In the genomic region with DNA sequence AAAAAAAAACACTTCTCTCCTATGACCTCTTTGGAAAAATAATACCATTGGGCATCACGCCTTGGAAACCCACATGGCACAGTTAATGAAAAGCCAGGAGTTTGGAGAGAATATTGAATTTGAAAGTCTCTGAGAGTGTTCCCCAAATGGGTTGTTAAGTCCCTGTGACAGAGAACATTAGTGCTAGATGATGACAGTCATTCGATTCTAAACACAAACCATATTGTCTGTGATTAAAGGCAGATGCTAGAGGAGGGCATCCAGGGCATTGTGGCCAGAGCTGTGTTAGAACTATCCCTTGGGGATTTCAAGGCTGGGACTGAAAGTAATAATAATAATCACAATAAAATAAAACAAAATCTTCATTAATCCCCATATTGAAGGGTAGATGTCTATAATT, we compare ENCODE assay signal across 33 cellular contexts.
"Had no signal": no experiment of that assay in that cellular context is flagged by ENCODE, and none has a peak within 500 bp of the region (broad histone marks: within the 10 kb centered on the region; RNA-seq: fewer than 3 reads in every experiment).

No MANE protein-coding gene starts in this region.

- H3K4me1 Mint-ChIP-seq: activated B cell treated with CpG ODN at 0.5 μM for 24 hours; activated naive CD4-positive, alpha-beta T cell treated with anti-CD3 and anti-CD28 coated beads, Interleukin-2, amount 50 U/mL, for 24 hours; activated naive CD8-positive, alpha-beta T cell treated with anti-CD3 and anti-CD28 coated beads for 36 hours; activated naive CD8-positive, alpha-beta T cell treated with anti-CD3 and anti-CD28 coated beads, Interleukin-2, amount 50 U/mL, for 24 hours; activated T-helper 17 cell treated with anti-CD3 and anti-CD28 coated beads, Interleukin-2, amount 50 U/mL, for 72 hours had no signal

- H3K4me3 Mint-ChIP-seq: activated B cell treated with CpG ODN at 0.5 μM for 24 hours; activated CD8-positive, alpha-beta T cell treated with anti-CD3 and anti-CD28 coated beads for 36 hours; activated naive CD4-positive, alpha-beta T cell treated with anti-CD3 and anti-CD28 coated beads for 36 hours; activated naive CD4-positive, alpha-beta T cell treated with anti-CD3 and anti-CD28 coated beads, Interleukin-2, amount 50 U/mL, for 24 hours; activated naive CD8-positive, alpha-beta T cell treated with anti-CD3 and anti-CD28 coated beads for 36 hours; activated naive CD8-positive, alpha-beta T cell treated with anti-CD3 and anti-CD28 coated beads, Interleukin-2, amount 50 U/mL, for 24 hours; activated T-cell treated with anti-CD3 and anti-CD28 coated beads, Interleukin-2, amount 50 U/mL, for 4 hours; activated T-helper 17 cell treated with anti-CD3 and anti-CD28 coated beads, Interleukin-2, amount 50 U/mL, for 72 hours; effector memory CD8-positive, alpha-beta T cell; T-helper 2 cell treated with Interferon-gamma antibody and Interleukin-4, amounts not matched to agents 5 μg/mL and 100 μg/mL, for 36 hours had no signal

- H3K36me3 Mint-ChIP-seq: activated naive CD4-positive, alpha-beta T cell treated with anti-CD3 and anti-CD28 coated beads, Interleukin-2, amount 50 U/mL, for 24 hours; activated naive CD8-positive, alpha-beta T cell treated with anti-CD3 and anti-CD28 coated beads for 36 hours had no signal

- H3K27me3 ChIP-seq: adrenal gland, body of pancreas, esophagus squamous epithelium, heart left ventricle had no signal

- H3K4me3 ChIP-seq: adrenal gland, body of pancreas, esophagus squamous epithelium, heart left ventricle had no signal

- H3K36me3 ChIP-seq: adrenal gland, esophagus squamous epithelium, heart left ventricle, WERI-Rb-1 had no signal

- H3K27ac Mint-ChIP-seq: activated B cell treated with CpG ODN at 0.5 μM for 24 hours; activated CD8-positive, alpha-beta T cell treated with anti-CD3 and anti-CD28 coated beads for 36 hours; activated naive CD4-positive, alpha-beta T cell treated with anti-CD3 and anti-CD28 coated beads for 36 hours; activated naive CD4-positive, alpha-beta T cell treated with anti-CD3 and anti-CD28 coated beads, Interleukin-2, amount 50 U/mL, for 24 hours; activated naive CD8-positive, alpha-beta T cell treated with anti-CD3 and anti-CD28 coated beads for 36 hours; activated naive CD8-positive, alpha-beta T cell treated with anti-CD3 and anti-CD28 coated beads, Interleukin-2, amount 50 U/mL, for 24 hours; activated T-helper 17 cell treated with anti-CD3 and anti-CD28 coated beads, Interleukin-2, amount 50 U/mL, for 72 hours; effector memory CD8-positive, alpha-beta T cell; T-helper 2 cell treated with Interferon-gamma antibody and Interleukin-4, amounts not matched to agents 5 μg/mL and 100 μg/mL, for 36 hours had no signal

- H3K9me3 ChIP-seq: adrenal gland, body of pancreas, esophagus squamous epithelium had no signal

- H3K27me3 Mint-ChIP-seq: activated B cell treated with CpG ODN at 0.5 μM for 24 hours; activated CD8-positive, alpha-beta T cell treated with anti-CD3 and anti-CD28 coated beads for 36 hours; activated naive CD4-positive, alpha-beta T cell treated with anti-CD3 and anti-CD28 coated beads, Interleukin-2, amount 50 U/mL, for 24 hours; activated naive CD8-positive, alpha-beta T cell treated with anti-CD3 and anti-CD28 coated beads for 36 hours; activated naive CD8-positive, alpha-beta T cell treated with anti-CD3 and anti-CD28 coated beads, Interleukin-2, amount 50 U/mL, for 24 hours; activated T-helper 17 cell treated with anti-CD3 and anti-CD28 coated beads, Interleukin-2, amount 50 U/mL, for 72 hours; effector memory CD8-positive, alpha-beta T cell had no signal

- ATAC-seq: activated CD4-positive, CD25-positive, alpha-beta regulatory T cell treated with anti-CD3 and anti-CD28 coated beads, Interleukin-2, amount 50 U/mL, for 24 hours; activated CD8-positive, alpha-beta T cell treated with anti-CD3 and anti-CD28 coated beads for 36 hours; activated naive CD8-positive, alpha-beta T cell treated with anti-CD3 and anti-CD28 coated beads, Interleukin-2, amount 50 U/mL, for 24 hours; activated T-cell treated with anti-CD3 and anti-CD28 coated beads, Interleukin-2, amount 50 U/mL, for 4 hours; activated T-helper 17 cell treated with anti-CD3 and anti-CD28 coated beads, Interleukin-2, amount 50 U/mL, for 72 hours; body of pancreas; effector memory CD8-positive, alpha-beta T cell; heart left ventricle had no signal

- H3K9me3 Mint-ChIP-seq: activated B cell treated with CpG ODN at 0.5 μM for 24 hours; activated naive CD8-positive, alpha-beta T cell treated with anti-CD3 and anti-CD28 coated beads, Interleukin-2, amount 50 U/mL, for 24 hours had no signal

- H3K4me1 ChIP-seq: adrenal gland, body of pancreas, esophagus squamous epithelium, heart left ventricle had no signal

- H3K27ac ChIP-seq: adrenal gland, body of pancreas, epithelial cell of prostate, esophagus squamous epithelium, heart left ventricle, WERI-Rb-1 had no signal

- DNase-seq: activated B cell treated with CpG ODN at 0.5 μM for 24 hours; activated CD4-positive, alpha-beta T cell treated with anti-CD3 and anti-CD28 coated beads for 48 hours; activated CD4-positive, alpha-beta T cell treated with anti-CD3 and anti-CD28 coated beads, Interleukin-2, amount 50 U/mL, for 1 hour; activated CD4-positive, alpha-beta T cell treated with anti-CD3 and anti-CD28 coated beads, Interleukin-2, amount 50 U/mL, for 48 hours; activated CD8-positive, alpha-beta memory T cell treated with anti-CD3 and anti-CD28 coated beads for 24 hours; activated CD8-positive, alpha-beta T cell treated with anti-CD3 and anti-CD28 coated beads for 36 hours; activated effector memory CD4-positive, alpha-beta T cell treated with Interleukin-2 at 50 U/mL for 16 hours; activated gamma-delta T cell treated with Interleukin-2 at 50 U/mL for 16 hours; activated naive CD4-positive, alpha-beta T cell treated with anti-CD3 and anti-CD28 coated beads for 36 hours; activated naive CD8-positive, alpha-beta T cell treated with anti-CD3 and anti-CD28 coated beads for 36 hours; activated naive CD8-positive, alpha-beta T cell treated with anti-CD3 and anti-CD28 coated beads, Interleukin-2, amount 50 U/mL, for 24 hours; activated T-cell treated with anti-CD3 and anti-CD28 coated beads, Interleukin-2, amount 50 U/mL, for 4 hours; adrenal gland; amygdala; aorta; body of pancreas; caudate nucleus; cortex of kidney; dermis blood vessel endothelial cell; effector CD4-positive, alpha-beta T cell; effector memory CD8-positive, alpha-beta T cell; esophagus squamous epithelium; foreskin fibroblast; glutamatergic neuron; heart left ventricle; hypothalamus; T1000; WERI-Rb-1 had no signal
